In the genomic region with DNA sequence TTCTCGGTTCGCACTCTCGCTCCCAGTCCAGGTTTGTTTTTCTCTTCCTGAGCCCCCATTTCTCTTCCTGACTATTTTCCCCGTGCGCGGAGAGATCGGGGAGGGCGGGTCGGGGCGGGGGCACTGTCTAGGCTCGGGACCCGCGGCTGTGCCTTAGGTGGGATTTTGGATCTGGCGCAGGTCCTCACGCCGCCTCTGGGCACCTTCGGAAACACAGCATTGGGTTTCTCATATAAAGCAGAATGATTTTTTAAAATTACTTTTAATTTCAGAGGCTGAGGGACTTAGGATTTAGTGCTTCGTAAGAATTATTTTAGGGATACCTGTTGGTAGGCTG, we compare ENCODE assay signal across 8 cellular contexts. TPM values are rescaled to one million over a fixed set of nuclear protein-coding genes. Genes with fewer than 3 reads are reported as not detected.
DNase-seq lines count a peak whose midpoint lies in the region; ATAC-seq, FAIRE-seq and TF ChIP-seq lines count a peak whose summit lies in the region.

No MANE protein-coding gene starts in this region.

- peak overlapping the region; percentile 75 for H3K4me3 Mint-ChIP-seq in GM23338

- H3K9ac ChIP-seq in keratinocyte (ENCODE audit: control insufficient read depth, extremely low read depth, insufficient read depth, low read length): peak overlapping the region; percentile 42

- H3K79me2 ChIP-seq in GM23338 (replicated peaks; ENCODE audit: insufficient read depth) (no peaks in the 10 kb centered on the region), keratinocyte (ENCODE audit: control insufficient read depth, insufficient read depth, low read length) (no peaks in the 10 kb centered on the region)

- H3K36me3 ChIP-seq in BE2C: no peaks in the 10 kb centered on the region
- no peaks in the 10 kb centered on the region for H3K36me3 ChIP-seq in GM23338 (ENCODE audit: insufficient read depth)
- H3K36me3 ChIP-seq in ascending aorta: no peaks in the 10 kb centered on the region
- no peaks in the 10 kb centered on the region for H3K36me3 ChIP-seq in keratinocyte (ENCODE audit: control insufficient read depth in 2 of 2, extremely low read depth in 1 of 2, insufficient read depth in 2 of 2, low read length in 2 of 2)

- H3K4me1 Mint-ChIP-seq in GM23338: peaks cover 8% of the 10 kb centered on the region

- TF ChIP-seq CTCF in BE2C (IDR thresholded peaks at IDR 0.05; ENCODE audit: low read depth, low read length) (no peak), GM23338 (conservative IDR thresholded peaks at IDR 0.05; ENCODE audit: low read depth in 2 of 2) (peak; percentile 33 to 40), ascending aorta (IDR thresholded peaks at IDR 0.05) (peak in 2 of 3 experiments; percentile 15 to 32), keratinocyte (optimal IDR thresholded peaks at IDR 0.05 in 1 of 3, IDR thresholded peaks at IDR 0.05 in 1 of 3, conservative IDR thresholded peaks at IDR 0.05 in 1 of 3; ENCODE audit: extremely low read depth in 1 of 3, insufficient read depth in 2 of 3, low read length in 3 of 3) (no peak)

- H3K27me3 Mint-ChIP-seq in GM23338 (ENCODE audit: insufficient read depth, low read depth, poor library complexity): peaks cover 30% of the 10 kb centered on the region

- no peak overlapping the region for H3K27ac Mint-ChIP-seq in GM23338

- no peaks in the 10 kb centered on the region for H3K36me3 Mint-ChIP-seq in GM23338 (ENCODE audit: low read depth)

- H3K27ac ChIP-seq in GM23338 (ENCODE audit: low read depth) (no peak overlapping the region), ascending aorta (peak overlapping the region; percentile 19 to 47), keratinocyte (ENCODE audit: control insufficient read depth, insufficient read depth, low read length) (no peak overlapping the region)

- no peaks in the 10 kb centered on the region for H3K9me1 ChIP-seq in keratinocyte (ENCODE audit: control insufficient read depth, extremely low read depth, insufficient read depth, low read length)

- peak overlapping the region; percentile 99 for H2AFZ ChIP-seq in GM23338
- H2AFZ ChIP-seq in keratinocyte (ENCODE audit: control insufficient read depth, low read length): peak overlapping the region; percentile 93

- H3K4me2 ChIP-seq in GM23338: peak overlapping the region; percentile 80
- peak overlapping the region; percentile 95 for H3K4me2 ChIP-seq in keratinocyte (ENCODE audit: control insufficient read depth, extremely low read depth, insufficient read depth, low read depth, low read length)

- H3F3A ChIP-seq in GM23338 (replicated peaks; ENCODE audit: low read depth): no peaks in the 10 kb centered on the region

- dilution Hi-C loops in keratinocyte (cut with MboI; ENCODE audit: extremely low pct_ligation_motif_present, low sequenced_read_pairs): no loop called here

- H3K27me3 ChIP-seq in BE2C (peaks cover 27% of the 10 kb centered on the region), GM23338 (ENCODE audit: insufficient read depth) (peaks cover 47% of the 10 kb centered on the region), ascending aorta (no peaks in the 10 kb centered on the region), keratinocyte (ENCODE audit: control insufficient read depth, extremely low read depth, insufficient read depth, low read length) (no peaks in the 10 kb centered on the region)

- no peaks in the 10 kb centered on the region for H3K9me3 Mint-ChIP-seq in GM23338

- no peak for FAIRE-seq in keratinocyte (lab: Jason Lieb, UNC)

- H3K4me3 ChIP-seq in BE2C (ENCODE audit: low read depth, low read length) (peak overlapping the region; percentile 11; the same call in 1 of the 2 replicates), GM23338 (peak overlapping the region; percentile 88), ascending aorta (peak overlapping the region; percentile 68 to 80), keratinocyte (ENCODE audit: control insufficient read depth in 2 of 3, extremely low read depth in 1 of 3, insufficient read depth in 2 of 3, low read depth in 1 of 3, low read length in 3 of 3) (peak overlapping the region; percentile 62 to 82 (median 75))

- H4K20me1 ChIP-seq in GM23338 (replicated peaks; ENCODE audit: insufficient read depth) (no peaks in the 10 kb centered on the region), keratinocyte (ENCODE audit: control insufficient read depth, extremely low read depth, insufficient read depth, low read length) (no peaks in the 10 kb centered on the region)

- intact Hi-C loops in ascending aorta (cut with DNase I): loop anchor here (5.0 kb wide), 3 partner anchors 38 to 137 kb away; partner anchors contain the start of gene UTRN

- DNase-seq in BE2C (no peak), GM23338 (ENCODE audit: low spot score) (peak; percentile 83), RKO (ENCODE audit: low spot score) (peak; percentile 28), ascending aorta (ENCODE audit: low spot score in 2 of 2) (peak in 1 of 2 donors; percentile 68), keratinocyte (ENCODE audit: low read depth, low spot score) (no peak), globus pallidus (ENCODE audit: low spot score) (no peak)
- peak in 2 of 3 experiments; percentile 13 to 16 for DNase-seq in stimulated activated CD4-positive, alpha-beta T cell treated with anti-CD3 and anti-CD28 coated beads, TNF-alpha, amount 100 ng/mL, for 4 hours (ENCODE audit: low read depth in 3 of 3)

- H3K9me2 ChIP-seq in GM23338 (ENCODE audit: insufficient read depth): no peaks in the 10 kb centered on the region

- ATAC-seq in GM23338 (peak; percentile 68), HG03097 (IDR thresholded peaks at IDR 0.05; ENCODE audit: low FRiP score, unreplicated experiment) (no peak)

- H3K9me3 ChIP-seq in BE2C: no peaks in the 10 kb centered on the region
- no peaks in the 10 kb centered on the region for H3K9me3 ChIP-seq in ascending aorta
- no peaks in the 10 kb centered on the region for H3K9me3 ChIP-seq in keratinocyte (ENCODE audit: control insufficient read depth, low read depth, low read length)

- no peaks in the 10 kb centered on the region for H3K4me1 ChIP-seq in BE2C
- H3K4me1 ChIP-seq in GM23338 (ENCODE audit: insufficient read depth): peaks cover 8% of the 10 kb centered on the region
- H3K4me1 ChIP-seq in ascending aorta: peaks cover 0 to 4% of the 10 kb centered on the region in 2 donors
- peaks cover 6% of the 10 kb centered on the region for H3K4me1 ChIP-seq in keratinocyte (ENCODE audit: control insufficient read depth, extremely low read depth, insufficient read depth, low read length)

TF ChIP-seq in GM23338, 12 proteins besides CTCF, POLR2A, EP300 and RAD21 (continues in another document):
- TF ChIP-seq, protein P1, sequence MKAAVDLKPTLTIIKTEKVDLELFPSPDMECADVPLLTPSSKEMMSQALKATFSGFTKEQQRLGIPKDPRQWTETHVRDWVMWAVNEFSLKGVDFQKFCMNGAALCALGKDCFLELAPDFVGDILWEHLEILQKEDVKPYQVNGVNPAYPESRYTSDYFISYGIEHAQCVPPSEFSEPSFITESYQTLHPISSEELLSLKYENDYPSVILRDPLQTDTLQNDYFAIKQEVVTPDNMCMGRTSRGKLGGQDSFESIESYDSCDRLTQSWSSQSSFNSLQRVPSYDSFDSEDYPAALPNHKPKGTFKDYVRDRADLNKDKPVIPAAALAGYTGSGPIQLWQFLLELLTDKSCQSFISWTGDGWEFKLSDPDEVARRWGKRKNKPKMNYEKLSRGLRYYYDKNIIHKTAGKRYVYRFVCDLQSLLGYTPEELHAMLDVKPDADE (IDR thresholded peaks at IDR 0.05): no peak
- no peak for TF ChIP-seq ZNF331 (CRISPR knock-in tag; IDR thresholded peaks at IDR 0.05; ENCODE audit: low read depth)

RNA-seq across cellular contexts. Expression of gene STX11, which starts 0.3 kb away (rescaled TPM):
- polyA plus RNA-seq in BE2C (2012; ENCODE audit: insufficient read depth, insufficient read length, low read depth): not detected
- 0.08 and 0.35 TPM in 2 replicates for total RNA-seq in GM23338 (2014; rRNA removed; shearing (Covaris generic))
- polyA plus RNA-seq in GM23338 (2016; fragmentation: Nextera tagmentation; extraction: Ambion mirVana) (0.37 and 0.52 TPM in 2 replicates), keratinocyte (0.19 to 0.28 TPM (median 0.26 TPM) in 3 replicates)
- total RNA-seq in ascending aorta: 29.5 TPM
- 2.4 TPM for polyA plus RNA-seq in keratinocyte (2011; ENCODE audit: low read depth)
- polyA plus RNA-seq in keratinocyte (2011; cell fraction: cytosol; rRNA removed): 0.36 and 0.55 TPM in 2 replicates
- polyA plus RNA-seq in keratinocyte (2011; cell fraction: nucleus; rRNA removed): 0.31 and 0.66 TPM in 2 replicates
- polyA plus RNA-seq in keratinocyte (2012; ENCODE audit: low replicate concordance): 0.13 and 2.8 TPM in 2 replicates
- polyA minus RNA-seq in keratinocyte: 0.16 to 0.54 TPM in 2 of 3 replicates, not detected in the other
- polyA minus RNA-seq in keratinocyte (2011; cell fraction: cytosol; rRNA and poly(A)+ RNA removed): not detected
- 0.47 and 0.53 TPM in 2 replicates for polyA minus RNA-seq in keratinocyte (2011; cell fraction: nucleus; rRNA and poly(A)+ RNA removed)

RNA-seq across cellular contexts. Expression of gene SF3B5, which starts 55.3 kb away (rescaled TPM):
- polyA plus RNA-seq in BE2C (2012; ENCODE audit: insufficient read depth, insufficient read length, low read depth): 305 TPM
- 151 and 174 TPM in 2 replicates for total RNA-seq in GM23338 (2014; rRNA removed; shearing (Covaris generic))
- 171 and 183 TPM in 2 replicates for polyA plus RNA-seq in GM23338 (2016; fragmentation: Nextera tagmentation; extraction: Ambion mirVana)
- 123 TPM for total RNA-seq in ascending aorta
- polyA plus RNA-seq in keratinocyte: 199 to 345 TPM (median 226 TPM) in 3 replicates
- 28.7 TPM for polyA plus RNA-seq in keratinocyte (2011; ENCODE audit: low read depth)
- polyA plus RNA-seq in keratinocyte (2011; cell fraction: cytosol; rRNA removed): 189 and 275 TPM in 2 replicates
- polyA plus RNA-seq in keratinocyte (2011; cell fraction: nucleus; rRNA removed): 95.3 and 107 TPM in 2 replicates
- 144 and 217 TPM in 2 replicates for polyA plus RNA-seq in keratinocyte (2012; ENCODE audit: low replicate concordance)
- 177 to 317 TPM (median 280 TPM) in 3 replicates for polyA minus RNA-seq in keratinocyte
- polyA minus RNA-seq in keratinocyte (2011; cell fraction: cytosol; rRNA and poly(A)+ RNA removed): 227 TPM
- polyA minus RNA-seq in keratinocyte (2011; cell fraction: nucleus; rRNA and poly(A)+ RNA removed): 30.8 and 34.5 TPM in 2 replicates

Comparison
In these comparisons a context has a peak if more than half of its experiments do, and no peak if none do; other contexts are left out.
1. DNase-seq: peak in GM23338 (single experiment), RKO (single experiment) and stimulated activated CD4-positive, alpha-beta T cell treated with anti-CD3 and anti-CD28 coated beads, TNF-alpha, amount 100 ng/mL, for 4 hours (2 of 3); none in BE2C (single experiment), keratinocyte (single experiment) and globus pallidus (single experiment).
2. H3K4me3 ChIP-seq: peak in every context shown above with its lines; median percentile 88 in GM23338; 75 in keratinocyte; 74 in ascending aorta; 11 in BE2C.
3. CTCF ChIP-seq: peak in GM23338 (2 of 2) and ascending aorta (2 of 3); none in BE2C (single experiment) and keratinocyte (0 of 3).
4. H3K27ac ChIP-seq: peak in ascending aorta (2 of 2); none in GM23338 (single experiment) and keratinocyte (single experiment).
5. RNA of gene STX11, which starts 0.3 kb away (total RNA-seq): 29.5 TPM in ascending aorta (single experiment); 0.08 to 0.35 TPM in GM23338; every median in the first group is over 10 times any median in the second.